In the genomic region with DNA sequence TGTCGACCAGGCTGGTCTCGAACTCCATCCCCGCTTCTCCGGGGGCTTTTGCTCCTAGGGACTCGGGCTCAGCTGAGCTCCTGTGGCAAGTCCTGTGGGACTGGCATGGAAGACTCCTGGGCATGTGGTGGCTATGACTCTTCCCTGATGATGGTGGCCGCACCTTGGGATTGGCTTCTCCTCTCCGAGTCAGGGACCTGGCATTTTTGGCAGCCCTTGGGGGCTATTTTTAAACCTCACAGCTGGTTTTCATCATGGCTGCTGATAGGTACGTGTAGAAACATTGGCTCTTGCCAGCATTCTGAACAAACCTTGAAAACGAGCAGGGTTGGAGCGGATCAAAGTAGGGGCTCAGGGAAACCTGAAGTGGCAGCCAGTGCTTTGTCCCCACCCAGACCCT, we compare ENCODE assay signal across 17 cellular contexts. TPM values are rescaled to one million over a fixed set of nuclear protein-coding genes. Genes with fewer than 3 reads are reported as not detected.
DNase-seq lines count a peak whose midpoint lies in the region; ATAC-seq, FAIRE-seq and TF ChIP-seq lines count a peak whose summit lies in the region.
"Had no signal": no experiment of that assay in that cellular context is flagged by ENCODE, and none has a peak within 500 bp of the region (broad histone marks: within the 10 kb centered on the region; RNA-seq: fewer than 3 reads in every experiment).

No MANE protein-coding gene starts in this region.

- peaks cover 5% of the 10 kb centered on the region for H3K9me3 ChIP-seq in left ventricle myocardium inferior (replicated peaks)
- H3K9me3 ChIP-seq in stomach smooth muscle (ENCODE audit: control insufficient read depth in 2 of 2, low read length in 2 of 2) = peaks cover 8 to 10% of the 10 kb centered on the region in 2 donors
- no peaks in the 10 kb centered on the region for H3K9me3 ChIP-seq in left lung
- no peaks in the 10 kb centered on the region for H3K9me3 ChIP-seq in pancreas

- no peak for ATAC-seq in GM21717 (IDR thresholded peaks at IDR 0.05; ENCODE audit: unreplicated experiment)
- no peak for ATAC-seq in left lung
- ATAC-seq in pancreas = no peak
- ATAC-seq: HepG2, T-cell had no signal

- H3K27me3 ChIP-seq in left ventricle myocardium inferior (ENCODE audit: low read depth) (peaks cover 11% of the 10 kb centered on the region), stomach smooth muscle (ENCODE audit: control insufficient read depth in 1 of 2, insufficient read depth in 2 of 2, low read length in 2 of 2) (no peaks in the 10 kb centered on the region), left lung (peaks cover 0 to 6% of the 10 kb centered on the region in 2 donors), pancreas (no peaks in the 10 kb centered on the region)

- H3K4me1 ChIP-seq in left ventricle myocardium inferior = peaks cover 52% of the 10 kb centered on the region
- peaks cover 68% of the 10 kb centered on the region for H3K4me1 ChIP-seq in stomach smooth muscle (ENCODE audit: control insufficient read depth, insufficient read depth, low read length)
- peaks cover 11 to 24% of the 10 kb centered on the region in 2 donors for H3K4me1 ChIP-seq in left lung
- peaks cover 14 to 24% (median 16%) of the 10 kb centered on the region in 3 donors for H3K4me1 ChIP-seq in pancreas

- peak; percentile 42 for DNase-seq in H4 (ENCODE audit: low spot score)
- DNase-seq in astrocyte of the hippocampus (ENCODE audit: low read depth, low spot score) = peak; percentile 34
- peak; percentile 51 for DNase-seq in left ventricle myocardium inferior
- no peak for DNase-seq in cerebellar cortex (ENCODE audit: low spot score)
- no peak for DNase-seq in left lung
- no peak for DNase-seq in pancreas
- DNase-seq: activated CD4-positive, CD25-positive, alpha-beta regulatory T cell treated with anti-CD3 and anti-CD28 coated beads, Interleukin-2, amount 50 U/mL, for 72 hours; dorsolateral prefrontal cortex; NCI-H1105 treated with DMSO at 0.1 percent for 48 hours; NCI-H345; stimulated activated CD4-positive, alpha-beta T cell treated with anti-CD3 and anti-CD28 coated beads, Interleukin-4, amount 100 ng/mL, for 1 hour; T-cell had no signal

- TF ChIP-seq CTCF in left ventricle myocardium inferior (IDR thresholded peaks at IDR 0.05; ENCODE audit: borderline replicate concordance) = no peak
- no peak for TF ChIP-seq CTCF in left lung (IDR thresholded peaks at IDR 0.05)
- no peak for TF ChIP-seq CTCF in pancreas (IDR thresholded peaks at IDR 0.05)

- H3K27ac ChIP-seq in left ventricle myocardium inferior (replicated peaks) = peak overlapping the region; percentile 67
- peak overlapping the region; percentile 99 for H3K27ac ChIP-seq in stomach smooth muscle (ENCODE audit: low read length)
- H3K27ac ChIP-seq in left lung = no peak overlapping the region
- H3K27ac ChIP-seq in pancreas = no peak overlapping the region
- H3K27ac ChIP-seq: dorsolateral prefrontal cortex had no signal

- H3K9ac ChIP-seq in stomach smooth muscle (ENCODE audit: low read length in 2 of 2) = peak overlapping the region; percentile 22 to 36

- H3K36me3 ChIP-seq in left ventricle myocardium inferior (no peaks in the 10 kb centered on the region), stomach smooth muscle (ENCODE audit: control insufficient read depth in 2 of 2, insufficient read depth in 2 of 2, low read length in 2 of 2) (no peaks in the 10 kb centered on the region), left lung (no peaks in the 10 kb centered on the region), pancreas (no peaks in the 10 kb centered on the region)

- WGBS in pancreas, 2 donors = 60% methylated on average over 10 of the region's 10 CpGs

- intact Hi-C loops in left ventricle myocardium inferior (cut with micrococcal nuclease) = no loop called here
- intact Hi-C loops in left lung (cut with DNase I) = no loop called here
- intact Hi-C loops in pancreas (cut with DNase I) = no loop called here

- no peak overlapping the region for H3K4me3 ChIP-seq in left ventricle myocardium inferior
- peak overlapping the region; percentile 17 to 36 for H3K4me3 ChIP-seq in stomach smooth muscle (ENCODE audit: low read length in 2 of 2)
- no peak overlapping the region for H3K4me3 ChIP-seq in left lung
- H3K4me3 ChIP-seq in pancreas = no peak overlapping the region
- H3K4me3 ChIP-seq: dorsolateral prefrontal cortex had no signal

- FAIRE-seq in pancreas (lab: Jason Lieb, UNC) = no peak
- FAIRE-seq: frontal cortex, HepG2, islet of Langerhans had no signal

RNA-seq across cellular contexts. Expression of gene RBM38, which starts 54.1 kb away (rescaled TPM):
- total RNA-seq in H4 (2014; rRNA removed; shearing (Covaris generic)) = 7.4 and 12.3 TPM in 2 replicates
- 75.5 TPM for total RNA-seq in left ventricle myocardium inferior
- total RNA-seq in left lung = 10 to 100 TPM; 17.6 to 20.0 TPM
- total RNA-seq in pancreas = 1 to 10 TPM; 3.9 to 10.0 (median 5.3) TPM
- 10 to 100 TPM in 1 of 2 donors, 1 to 10 TPM in 1; 9.7 to 13.1 TPM for polyA plus RNA-seq in pancreas

Comparison
In these comparisons a context has a peak if more than half of its experiments do, and no peak if none do; other contexts are left out.
1. DNase-seq: peak in H4 (single experiment), astrocyte of the hippocampus (single experiment) and left ventricle myocardium inferior (single experiment); none in cerebellar cortex (single experiment), left lung (0 of 2) and pancreas (0 of 6).
2. H3K27ac ChIP-seq: peak in left ventricle myocardium inferior (single experiment) and stomach smooth muscle (single experiment); none in left lung (0 of 2) and pancreas (0 of 4).
3. H3K4me3 ChIP-seq: peak in stomach smooth muscle (2 of 2); none in left ventricle myocardium inferior (single experiment), left lung (0 of 2) and pancreas (0 of 4).